In genomic region chr4:176927117-176927516, GRCh38 we compare ENCODE assay signal across 23 cellular contexts.
"Had no signal": no experiment of that assay in that cellular context is flagged by ENCODE, and none has a peak within 500 bp of the region (broad histone marks: within the 10 kb centered on the region; RNA-seq: fewer than 3 reads in every experiment).

No MANE protein-coding gene starts in this region.

- H3K4me1 ChIP-seq: esophagus muscularis mucosa, left ventricle myocardium inferior, parathyroid adenoma, psoas muscle, spleen had no signal

- H3K27me3 ChIP-seq: esophagus muscularis mucosa, neutrophil, spleen had no signal

- H3K79me2 ChIP-seq: parathyroid adenoma had no signal

- H3K36me3 ChIP-seq: esophagus muscularis mucosa, left ventricle myocardium inferior, neutrophil, spleen, thoracic aorta had no signal

- H3K4me3 ChIP-seq: esophagus muscularis mucosa, left ventricle myocardium inferior, lung, psoas muscle, spleen, thoracic aorta had no signal

- ATAC-seq: psoas muscle had no signal

- H3K9me3 ChIP-seq: esophagus muscularis mucosa, left ventricle myocardium inferior, neutrophil, psoas muscle, spleen, thoracic aorta had no signal

- DNase-seq: activated CD4-positive, alpha-beta T cell treated with anti-CD3 and anti-CD28 coated beads for 48 hours; activated CD4-positive, alpha-beta T cell treated with anti-CD3 and anti-CD28 coated beads, Interleukin-2, amount 50 U/mL, for 48 hours; activated CD8-positive, alpha-beta memory T cell treated with anti-CD3 and anti-CD28 coated beads for 24 hours; activated effector memory CD4-positive, alpha-beta T cell treated with Interleukin-2 at 50 U/mL for 16 hours; activated naive CD4-positive, alpha-beta T cell treated with Interleukin-2 at 50 U/mL for 16 hours; anterior cingulate cortex; effector CD4-positive, alpha-beta T cell; left ventricle myocardium inferior; naive B cell; nephron progenitor cell; psoas muscle; spleen; stimulated activated naive CD4-positive, alpha-beta T cell; trophoblast cell had no signal

- FAIRE-seq: colon, frontal cortex, urothelium cell line had no signal

- H3K9ac ChIP-seq: parathyroid adenoma had no signal

- H2AFZ ChIP-seq: parathyroid adenoma had no signal

- H3K27ac ChIP-seq: esophagus muscularis mucosa, left ventricle myocardium inferior, neutrophil, parathyroid adenoma, psoas muscle, spleen, thoracic aorta, VCaP had no signal
